Comparison of ENCODE assay signal across 25 cellular contexts in the genomic region with DNA sequence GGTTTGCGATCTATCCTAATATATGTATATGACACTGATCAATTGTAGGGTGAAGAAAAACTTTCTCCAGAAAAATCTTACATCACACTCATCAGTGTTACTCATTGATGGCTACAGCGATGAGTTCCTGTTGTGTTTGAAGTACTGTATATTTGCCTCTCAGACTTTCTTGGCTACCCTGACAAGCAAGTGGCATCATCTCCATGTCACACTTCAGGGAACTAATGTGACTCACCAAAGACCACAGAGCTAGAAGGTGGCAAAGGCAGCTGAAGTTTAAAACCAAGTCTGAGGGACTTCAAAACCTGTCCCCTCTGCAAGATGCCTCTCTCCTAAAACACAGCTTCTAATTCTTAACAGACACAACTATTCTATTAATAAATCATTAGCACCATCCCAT.
"Had no signal": no experiment of that assay in that cellular context is flagged by ENCODE, and none has a peak within 500 bp of the region (broad histone marks: within the 10 kb centered on the region; RNA-seq: fewer than 3 reads in every experiment).

No MANE protein-coding gene starts in this region.

- H3K27me3 Mint-ChIP-seq: activated B cell treated with CpG ODN at 0.5 μM for 24 hours; activated CD4-positive, alpha-beta memory T cell treated with anti-CD3 and anti-CD28 coated beads for 36 hours had no signal

- H3K4me2 ChIP-seq: hepatocyte had no signal

- H3K9me3 Mint-ChIP-seq: activated B cell treated with CpG ODN at 0.5 μM for 24 hours; activated CD4-positive, alpha-beta memory T cell treated with anti-CD3 and anti-CD28 coated beads for 36 hours; activated naive CD4-positive, alpha-beta T cell treated with anti-CD3 and anti-CD28 coated beads, Interleukin-2, amount 50 U/mL, for 72 hours; activated T-cell treated with anti-CD3 and anti-CD28 coated beads, Interleukin-2, amount 50 U/mL, for 4 hours; nephron had no signal

- ATAC-seq: activated naive CD4-positive, alpha-beta T cell treated with anti-CD3 and anti-CD28 coated beads, Interleukin-2, amount 50 U/mL, for 72 hours; activated T-cell treated with anti-CD3 and anti-CD28 coated beads, Interleukin-2, amount 50 U/mL, for 4 hours; gastroesophageal sphincter; left ventricle myocardium superior; mucosa of descending colon had no signal

- H2AFZ ChIP-seq: hepatocyte had no signal

- H3K27me3 ChIP-seq: cardiac muscle cell, colonic mucosa, gastroesophageal sphincter, hepatocyte, suprapubic skin, tibial artery had no signal

- H3K36me3 Mint-ChIP-seq: activated CD4-positive, alpha-beta memory T cell treated with anti-CD3 and anti-CD28 coated beads for 36 hours; activated naive CD4-positive, alpha-beta T cell treated with anti-CD3 and anti-CD28 coated beads, Interleukin-2, amount 50 U/mL, for 72 hours had no signal

- H3K9me3 ChIP-seq: colonic mucosa, gastroesophageal sphincter, mucosa of descending colon, suprapubic skin, tibial artery had no signal

- H3K4me3 ChIP-seq: cardiac muscle cell, colonic mucosa, gastroesophageal sphincter, hepatocyte, mucosa of descending colon, suprapubic skin, tibial artery had no signal

- H3K4me1 ChIP-seq: colonic mucosa, gastroesophageal sphincter, suprapubic skin, tibial artery had no signal

- H3K79me2 ChIP-seq: hepatocyte had no signal

- H3K27ac Mint-ChIP-seq: activated B cell treated with CpG ODN at 0.5 μM for 24 hours; activated CD4-positive, alpha-beta memory T cell treated with anti-CD3 and anti-CD28 coated beads for 36 hours; activated naive CD4-positive, alpha-beta T cell treated with anti-CD3 and anti-CD28 coated beads, Interleukin-2, amount 50 U/mL, for 72 hours; nephron had no signal

- H3K4me3 Mint-ChIP-seq: activated B cell treated with CpG ODN at 0.5 μM for 24 hours; activated CD4-positive, alpha-beta memory T cell treated with anti-CD3 and anti-CD28 coated beads for 36 hours; activated T-cell treated with anti-CD3 and anti-CD28 coated beads, Interleukin-2, amount 50 U/mL, for 4 hours; nephron had no signal

- H3K36me3 ChIP-seq: cardiac muscle cell, colonic mucosa, gastroesophageal sphincter, suprapubic skin, tibial artery had no signal

- H3K4me1 Mint-ChIP-seq: activated B cell treated with CpG ODN at 0.5 μM for 24 hours, nephron had no signal

- DNase-seq: activated B cell treated with CpG ODN at 0.5 μM for 24 hours; activated CD4-positive, alpha-beta memory T cell treated with anti-CD3 and anti-CD28 coated beads for 36 hours; activated CD8-positive, alpha-beta memory T cell treated with anti-CD3 and anti-CD28 coated beads, Interleukin-2, amount 50 U/mL, for 48 hours; activated naive CD4-positive, alpha-beta T cell; activated T-cell treated with anti-CD3 and anti-CD28 coated beads, Interleukin-2, amount 50 U/mL, for 4 hours; cerebellar nuclear complex; colonic mucosa; effector CD8-positive, alpha-beta T cell; islet precursor cell; left cardiac atrium; left ventricle myocardium superior; mucosa of descending colon; posterior cingulate gyrus; right cardiac atrium; stimulated activated CD4-positive, alpha-beta T cell treated with anti-CD3 and anti-CD28 coated beads, Interleukin-15, amount 100 ng/mL, for 24 hours; stimulated activated CD4-positive, alpha-beta T cell treated with anti-CD3 and anti-CD28 coated beads, Interleukin-2, amount 100 ng/mL, for 24 hours; stimulated activated naive CD4-positive, alpha-beta T cell; T-helper 2 cell; tibial artery had no signal
